Comparison of ENCODE assay signal across 17 cellular contexts in the genomic region with DNA sequence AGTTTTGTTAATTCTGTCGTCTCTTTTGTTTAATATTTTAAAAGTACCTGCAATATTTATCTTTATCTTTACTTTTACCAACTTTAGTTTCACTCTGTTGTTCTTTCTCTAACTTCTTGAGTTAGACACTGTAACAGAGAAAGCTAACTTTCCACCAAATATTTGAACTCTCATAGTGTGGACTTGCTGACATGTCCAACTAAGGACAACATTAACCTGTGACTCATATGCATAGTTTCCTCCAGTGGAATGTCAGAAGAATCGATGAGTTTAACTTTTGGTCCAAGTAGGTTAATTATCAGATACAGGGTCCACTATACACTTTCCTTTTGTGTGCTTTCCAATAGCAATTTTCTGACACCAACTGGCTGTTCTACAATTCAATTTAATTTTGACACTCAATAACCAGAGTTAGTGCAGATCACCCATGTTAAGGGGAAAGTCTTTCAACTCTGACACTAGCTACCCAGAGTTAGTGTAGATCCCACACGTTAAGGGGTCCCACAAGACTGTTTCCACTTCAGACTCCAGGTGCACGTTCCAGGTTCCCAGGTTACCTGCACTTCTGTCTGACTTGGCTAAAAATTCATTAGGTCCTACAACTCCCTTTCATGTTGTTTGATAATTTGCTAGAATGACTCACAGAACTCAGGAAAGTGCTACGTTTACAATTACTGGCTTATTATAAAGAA.
A peak's percentile ranks its signal among the peaks of the same experiment; 100 is the strongest.
DNase-seq lines count a peak whose midpoint lies in the region; ATAC-seq and TF ChIP-seq lines count a peak whose summit lies in the region.
"Had no signal": no experiment of that assay in that cellular context is flagged by ENCODE, and none has a peak within 500 bp of the region (broad histone marks: within the 10 kb centered on the region; RNA-seq: fewer than 3 reads in every experiment).

No MANE protein-coding gene starts in this region.

- H3K27ac Mint-ChIP-seq in progenitor cell of endocrine pancreas (peak overlapping the region; percentile 88), CD14-positive monocyte (no peak overlapping the region)
- H3K27ac Mint-ChIP-seq: immature natural killer cell had no signal

- no peak for TF ChIP-seq CTCF in progenitor cell of endocrine pancreas (IDR thresholded peaks at IDR 0.05; ENCODE audit: unreplicated experiment)
- no peak for TF ChIP-seq CTCF in CD14-positive monocyte (IDR thresholded peaks at IDR 0.05)

- H3K9me3 Mint-ChIP-seq in progenitor cell of endocrine pancreas (ENCODE audit: low read depth) (peaks cover 10% of the 10 kb centered on the region), CD14-positive monocyte (peaks cover 0 to 7% (median 4%) of the 10 kb centered on the region in 7 donors)

- H3K4me3 Mint-ChIP-seq in progenitor cell of endocrine pancreas (ENCODE audit: low read depth) (no peak overlapping the region), CD14-positive monocyte (no peak overlapping the region)
- H3K4me3 Mint-ChIP-seq: immature natural killer cell had no signal

- DNase-seq in EH (ENCODE audit: low read depth) (peak; percentile 1), M059J (ENCODE audit: low read depth) (peak; percentile 67), fibroblast of gingiva (ENCODE audit: low read depth) (peak; percentile 3), progenitor cell of endocrine pancreas (ENCODE audit: low spot score, unreplicated experiment) (no peak), right cardiac atrium (no peak), NCI-H2196 treated with DMSO at 0.1 percent for 48 hours (lab: John Stamatoyannopoulos, UW; ENCODE audit: unreplicated experiment) (no peak), CD14-positive monocyte (ENCODE audit: low spot score) (no peak), NCI-H1092 (lab: John Stamatoyannopoulos, UW) (no peak)
- DNase-seq: activated CD4-positive, alpha-beta T cell treated with anti-CD3 and anti-CD28 coated beads for 1 hour; body of pancreas; immature natural killer cell; MV-4-11; NCI-H2171; nucleus accumbens; spleen; stimulated activated naive CD4-positive, alpha-beta T cell treated with Interleukin-2 at 50 U/mL for 16 hours had no signal

- no peak overlapping the region for H3K27ac ChIP-seq in right cardiac atrium (ENCODE audit: low read length)
- H3K27ac ChIP-seq: body of pancreas, C4-2B, spleen had no signal

- ATAC-seq in right cardiac atrium = no peak
- ATAC-seq: body of pancreas had no signal

- peaks cover 7% of the 10 kb centered on the region for H3K4me1 Mint-ChIP-seq in progenitor cell of endocrine pancreas (ENCODE audit: low read depth)
- no peaks in the 10 kb centered on the region for H3K4me1 Mint-ChIP-seq in CD14-positive monocyte
- H3K4me1 Mint-ChIP-seq: immature natural killer cell had no signal

- WGBS in right cardiac atrium = 64% methylated on average over 5 of the region's 5 CpGs

- H3K4me3 ChIP-seq in right cardiac atrium (ENCODE audit: low read length) = no peak overlapping the region
- H3K4me3 ChIP-seq: body of pancreas, spleen had no signal

- H3K4me1 ChIP-seq in right cardiac atrium (ENCODE audit: control insufficient read depth, insufficient read depth, low read length) = no peaks in the 10 kb centered on the region
- H3K4me1 ChIP-seq: body of pancreas, spleen had no signal

- intact Hi-C loops in right cardiac atrium (cut with DNase I) (no loop called here), CD14-positive monocyte (cut with micrococcal nuclease) (no loop called here)

- H3K36me3 Mint-ChIP-seq in progenitor cell of endocrine pancreas (ENCODE audit: insufficient read depth) (peaks cover 4% of the 10 kb centered on the region), CD14-positive monocyte (no peaks in the 10 kb centered on the region)
- H3K36me3 Mint-ChIP-seq: immature natural killer cell had no signal

- H3K9me3 ChIP-seq in right cardiac atrium (ENCODE audit: control insufficient read depth, low read length) = no peaks in the 10 kb centered on the region
- H3K9me3 ChIP-seq: body of pancreas had no signal

- H3K27me3 Mint-ChIP-seq in progenitor cell of endocrine pancreas (no peaks in the 10 kb centered on the region), CD14-positive monocyte (ENCODE audit: low read depth in 3 of 3) (peaks cover 0 to 2% (median 0%) of the 10 kb centered on the region in 3 donors)

- H3K27me3 ChIP-seq in right cardiac atrium (ENCODE audit: control insufficient read depth, insufficient read depth) = no peaks in the 10 kb centered on the region
- H3K27me3 ChIP-seq: body of pancreas, spleen had no signal

Comparison
In these comparisons a context has a peak if more than half of its experiments do, and no peak if none do; other contexts are left out.
1. DNase-seq: peak in EH (single experiment), M059J (single experiment) and fibroblast of gingiva (single experiment); none in progenitor cell of endocrine pancreas (single experiment), right cardiac atrium (0 of 3), NCI-H2196 treated with DMSO at 0.1 percent for 48 hours (single experiment), CD14-positive monocyte (single experiment) and NCI-H1092 (single experiment).